In the genomic region with DNA sequence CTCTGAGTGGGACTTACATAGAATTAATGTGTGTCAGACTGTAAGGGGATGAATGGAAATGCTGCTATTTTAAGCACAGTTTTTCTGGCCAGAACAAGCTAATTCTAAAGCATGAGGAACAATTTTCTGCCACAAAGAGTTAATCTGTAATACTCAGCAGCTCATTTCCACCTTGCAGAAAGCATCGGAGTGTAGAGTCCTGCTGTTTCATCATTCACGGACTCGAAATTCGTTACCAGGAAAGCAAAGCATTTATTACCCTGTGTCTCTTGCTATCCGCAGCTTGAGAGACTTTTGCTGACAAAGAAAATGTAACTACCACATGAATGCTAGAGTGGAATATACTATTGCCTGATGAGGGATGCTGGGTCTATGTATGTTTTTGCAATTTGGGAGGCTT, we compare ENCODE assay signal across 18 cellular contexts.
DNase-seq lines count a peak whose midpoint lies in the region; ATAC-seq lines count a peak whose summit lies in the region.
"Had no signal": no experiment of that assay in that cellular context is flagged by ENCODE, and none has a peak within 500 bp of the region (broad histone marks: within the 10 kb centered on the region; RNA-seq: fewer than 3 reads in every experiment).

No MANE protein-coding gene starts in this region.

- H3K9me3 Mint-ChIP-seq in stimulated activated naive CD8-positive, alpha-beta T cell treated with anti-CD3 and anti-CD28 coated beads, Interleukin-15, Interleukin-2, amounts not matched to agents 100 ng/mL and 50 ng/mL, for 24 hours = peaks cover 4% of the 10 kb centered on the region
- H3K9me3 Mint-ChIP-seq in stimulated activated naive CD8-positive, alpha-beta T cell treated with anti-CD3 and anti-CD28 coated beads, Interleukin-15, amount 100 ng/mL, for 72 hours = no peaks in the 10 kb centered on the region
- no peaks in the 10 kb centered on the region for H3K9me3 Mint-ChIP-seq in activated CD8-positive, alpha-beta T cell treated with anti-CD3 and anti-CD28 coated beads, Interleukin-2, amount 10 ng/mL, durations not matched to agents 7 days and 5 days (ENCODE audit: insufficient read depth)
- H3K9me3 Mint-ChIP-seq in immature natural killer cell = no peaks in the 10 kb centered on the region
- peaks cover 0 to 2% of the 10 kb centered on the region in 2 donors for H3K9me3 Mint-ChIP-seq in stimulated activated naive B cell treated with anti-CD40 and anti-IgM and Interleukin-4, amounts not matched to agents 10 μg/mL and 1 μg/mL and 100 μg/mL, for 72 hours

- no peak for ATAC-seq in stimulated activated naive CD8-positive, alpha-beta T cell treated with anti-CD3 and anti-CD28 coated beads, Interleukin-15, amount 100 ng/mL, for 72 hours
- ATAC-seq in activated CD8-positive, alpha-beta T cell treated with anti-CD3 and anti-CD28 coated beads, Interleukin-2, amount 10 ng/mL, durations not matched to agents 7 days and 5 days = no peak
- ATAC-seq in stimulated activated naive B cell treated with anti-CD40 and anti-IgM and Interleukin-4, amounts not matched to agents 10 μg/mL and 1 μg/mL and 100 μg/mL, for 72 hours (replicated peaks) = no peak
- no peak for ATAC-seq in HG02885 (IDR thresholded peaks at IDR 0.05; ENCODE audit: poor library complexity, unreplicated experiment)
- ATAC-seq: left ventricle myocardium superior had no signal

- DNase-seq in stimulated activated naive CD8-positive, alpha-beta T cell treated with anti-CD3 and anti-CD28 coated beads, Interleukin-15, amount 100 ng/mL, for 72 hours = no peak
- DNase-seq in activated CD8-positive, alpha-beta T cell treated with anti-CD3 and anti-CD28 coated beads, Interleukin-2, amount 10 ng/mL, durations not matched to agents 7 days and 5 days = no peak
- DNase-seq in immature natural killer cell = no peak
- no peak for DNase-seq in stimulated activated naive B cell treated with anti-CD40 and anti-IgM and Interleukin-4, amounts not matched to agents 10 μg/mL and 1 μg/mL and 100 μg/mL, for 72 hours
- DNase-seq in OCI-M1 (lab: John Stamatoyannopoulos, UW) = no peak
- no peak for DNase-seq in NCI-H2171 treated with DMSO at 0.1 percent for 48 hours (lab: John Stamatoyannopoulos, UW)
- DNase-seq: activated effector memory CD4-positive, alpha-beta T cell treated with Interleukin-2 at 50 U/mL for 16 hours; anterior cingulate cortex; DMS79; dorsolateral prefrontal cortex; GM23248; hippocampal formation; left ventricle myocardium superior; midbrain; RPMI8226; stimulated activated naive CD4-positive, alpha-beta T cell had no signal

- no peaks in the 10 kb centered on the region for H3K4me1 Mint-ChIP-seq in stimulated activated naive CD8-positive, alpha-beta T cell treated with anti-CD3 and anti-CD28 coated beads, Interleukin-15, Interleukin-2, amounts not matched to agents 100 ng/mL and 50 ng/mL, for 24 hours (ENCODE audit: low read depth)
- H3K4me1 Mint-ChIP-seq in stimulated activated naive CD8-positive, alpha-beta T cell treated with anti-CD3 and anti-CD28 coated beads, Interleukin-15, amount 100 ng/mL, for 72 hours = peaks cover 59% of the 10 kb centered on the region
- peaks cover 93% of the 10 kb centered on the region for H3K4me1 Mint-ChIP-seq in activated CD8-positive, alpha-beta T cell treated with anti-CD3 and anti-CD28 coated beads, Interleukin-2, amount 10 ng/mL, durations not matched to agents 7 days and 5 days (ENCODE audit: low read depth)
- H3K4me1 Mint-ChIP-seq in immature natural killer cell = peaks cover 0 to 98% of the 10 kb centered on the region in 2 donors
- peaks cover 71 to 94% of the 10 kb centered on the region in 2 donors for H3K4me1 Mint-ChIP-seq in stimulated activated naive B cell treated with anti-CD40 and anti-IgM and Interleukin-4, amounts not matched to agents 10 μg/mL and 1 μg/mL and 100 μg/mL, for 72 hours

- H3K27ac Mint-ChIP-seq in stimulated activated naive CD8-positive, alpha-beta T cell treated with anti-CD3 and anti-CD28 coated beads, Interleukin-15, Interleukin-2, amounts not matched to agents 100 ng/mL and 50 ng/mL, for 24 hours = peak overlapping the region; percentile 84
- peak overlapping the region in 1 of 2 donors; percentile 85 for H3K27ac Mint-ChIP-seq in stimulated activated naive CD8-positive, alpha-beta T cell treated with anti-CD3 and anti-CD28 coated beads, Interleukin-15, amount 100 ng/mL, for 72 hours
- peak overlapping the region; percentile 35 for H3K27ac Mint-ChIP-seq in activated CD8-positive, alpha-beta T cell treated with anti-CD3 and anti-CD28 coated beads, Interleukin-2, amount 10 ng/mL, durations not matched to agents 7 days and 5 days
- peak overlapping the region in 5 of 6 donors; percentile 86 to 98 (median 97) for H3K27ac Mint-ChIP-seq in immature natural killer cell
- peak overlapping the region; percentile 88 for H3K27ac Mint-ChIP-seq in stimulated activated naive B cell treated with anti-CD40 and anti-IgM and Interleukin-4, amounts not matched to agents 10 μg/mL and 1 μg/mL and 100 μg/mL, for 72 hours

- peak overlapping the region; percentile 21 for H3K4me3 Mint-ChIP-seq in stimulated activated naive CD8-positive, alpha-beta T cell treated with anti-CD3 and anti-CD28 coated beads, Interleukin-15, Interleukin-2, amounts not matched to agents 100 ng/mL and 50 ng/mL, for 24 hours
- peak overlapping the region in 1 of 2 donors; percentile 40 for H3K4me3 Mint-ChIP-seq in stimulated activated naive CD8-positive, alpha-beta T cell treated with anti-CD3 and anti-CD28 coated beads, Interleukin-15, amount 100 ng/mL, for 72 hours
- H3K4me3 Mint-ChIP-seq in activated CD8-positive, alpha-beta T cell treated with anti-CD3 and anti-CD28 coated beads, Interleukin-2, amount 10 ng/mL, durations not matched to agents 7 days and 5 days = no peak overlapping the region
- peak overlapping the region in 3 of 5 donors; percentile 31 to 37 (median 34) for H3K4me3 Mint-ChIP-seq in immature natural killer cell
- peak overlapping the region in 1 of 2 donors; percentile 48 for H3K4me3 Mint-ChIP-seq in stimulated activated naive B cell treated with anti-CD40 and anti-IgM and Interleukin-4, amounts not matched to agents 10 μg/mL and 1 μg/mL and 100 μg/mL, for 72 hours

- no peaks in the 10 kb centered on the region for H3K27me3 Mint-ChIP-seq in stimulated activated naive CD8-positive, alpha-beta T cell treated with anti-CD3 and anti-CD28 coated beads, Interleukin-15, Interleukin-2, amounts not matched to agents 100 ng/mL and 50 ng/mL, for 24 hours
- H3K27me3 Mint-ChIP-seq in stimulated activated naive CD8-positive, alpha-beta T cell treated with anti-CD3 and anti-CD28 coated beads, Interleukin-15, amount 100 ng/mL, for 72 hours = no peaks in the 10 kb centered on the region
- H3K27me3 Mint-ChIP-seq in activated CD8-positive, alpha-beta T cell treated with anti-CD3 and anti-CD28 coated beads, Interleukin-2, amount 10 ng/mL, durations not matched to agents 7 days and 5 days (ENCODE audit: low read depth) = no peaks in the 10 kb centered on the region
- H3K27me3 Mint-ChIP-seq in immature natural killer cell (ENCODE audit: low read depth in 3 of 3) = peaks cover 4 to 24% (median 18%) of the 10 kb centered on the region in 3 donors
- H3K27me3 Mint-ChIP-seq in stimulated activated naive B cell treated with anti-CD40 and anti-IgM and Interleukin-4, amounts not matched to agents 10 μg/mL and 1 μg/mL and 100 μg/mL, for 72 hours = no peaks in the 10 kb centered on the region

- H3K36me3 Mint-ChIP-seq in stimulated activated naive CD8-positive, alpha-beta T cell treated with anti-CD3 and anti-CD28 coated beads, Interleukin-15, Interleukin-2, amounts not matched to agents 100 ng/mL and 50 ng/mL, for 24 hours (ENCODE audit: low read depth) = peaks cover 83% of the 10 kb centered on the region
- peaks cover 87% of the 10 kb centered on the region for H3K36me3 Mint-ChIP-seq in activated CD8-positive, alpha-beta T cell treated with anti-CD3 and anti-CD28 coated beads, Interleukin-2, amount 10 ng/mL, durations not matched to agents 7 days and 5 days (ENCODE audit: low read depth)
- peaks cover 20 to 38% (median 24%) of the 10 kb centered on the region in 3 donors for H3K36me3 Mint-ChIP-seq in immature natural killer cell
- H3K36me3 Mint-ChIP-seq in stimulated activated naive B cell treated with anti-CD40 and anti-IgM and Interleukin-4, amounts not matched to agents 10 μg/mL and 1 μg/mL and 100 μg/mL, for 72 hours = peaks cover 65 to 84% of the 10 kb centered on the region in 2 donors

- POLR2A ChIA-PET in activated CD8-positive, alpha-beta T cell treated with anti-CD3 and anti-CD28 coated beads, Interleukin-2, amount 10 ng/mL, durations not matched to agents 7 days and 5 days (lab: Charles Lee) = no interaction called here

- CTCF ChIA-PET in activated CD8-positive, alpha-beta T cell treated with anti-CD3 and anti-CD28 coated beads, Interleukin-2, amount 10 ng/mL, durations not matched to agents 7 days and 5 days (lab: Charles Lee) = interaction anchor here (1.4 kb wide), 1 partner anchor 10 kb away, joined by 4 read pairs; no protein-coding TSS in a partner anchor
